Comparison of ENCODE assay signal across 22 cellular contexts in genomic region chr12:92463171-92463570, GRCh38.
"Had no signal": no experiment of that assay in that cellular context is flagged by ENCODE, and none has a peak within 500 bp of the region (broad histone marks: within the 10 kb centered on the region; RNA-seq: fewer than 3 reads in every experiment).

No MANE protein-coding gene starts in this region.

- H3K27ac ChIP-seq: esophagus muscularis mucosa, left ventricle myocardium inferior, neutrophil, right lobe of liver, vagina, WERI-Rb-1 had no signal

- DNase-seq: activated CD4-positive, alpha-beta T cell treated with anti-CD3 and anti-CD28 coated beads, Interleukin-2, amount 50 U/mL, for 48 hours; activated gamma-delta T cell; cerebellar nuclear complex; cortex of kidney; heart right ventricle; kidney glomerular epithelial cell; left ventricle myocardium inferior; mammary epithelial cell; mucosa of descending colon; naive thymus-derived CD4-positive, alpha-beta T cell; pancreas; right lobe of liver; small intestine; stimulated activated CD4-positive, alpha-beta T cell treated with anti-CD3 and anti-CD28 coated beads, Interleukin-4, amount 100 ng/mL, for 24 hours; stimulated activated naive CD4-positive, alpha-beta T cell treated with Interleukin-2 at 50 U/mL for 16 hours; trophoblast cell; WERI-Rb-1 had no signal

- H3K27me3 ChIP-seq: esophagus muscularis mucosa, heart right ventricle, neutrophil, pancreas, right lobe of liver, vagina had no signal

- H3K4me3 Mint-ChIP-seq: activated naive CD4-positive, alpha-beta T cell treated with anti-CD3 and anti-CD28 coated beads, Interleukin-2, amount 50 U/mL, for 24 hours; naive thymus-derived CD4-positive, alpha-beta T cell had no signal

- H3K9me3 ChIP-seq: esophagus muscularis mucosa, heart right ventricle, left ventricle myocardium inferior, mucosa of descending colon, neutrophil, pancreas, right lobe of liver, vagina had no signal

- FAIRE-seq: bronchial epithelial cell had no signal

- H3K27me3 Mint-ChIP-seq: activated naive CD4-positive, alpha-beta T cell treated with anti-CD3 and anti-CD28 coated beads, Interleukin-2, amount 50 U/mL, for 24 hours; naive thymus-derived CD4-positive, alpha-beta T cell had no signal

- H3K27ac Mint-ChIP-seq: activated naive CD4-positive, alpha-beta T cell treated with anti-CD3 and anti-CD28 coated beads, Interleukin-2, amount 50 U/mL, for 24 hours had no signal

- H3K4me1 ChIP-seq: right lobe of liver, vagina had no signal

- H3K4me3 ChIP-seq: esophagus muscularis mucosa, heart right ventricle, left ventricle myocardium inferior, mucosa of descending colon, pancreas, right lobe of liver, vagina had no signal

- ATAC-seq: heart right ventricle; mucosa of descending colon; naive thymus-derived CD4-positive, alpha-beta T cell; pancreas had no signal

- H3K36me3 ChIP-seq: esophagus muscularis mucosa, heart right ventricle, left ventricle myocardium inferior, neutrophil, pancreas, right lobe of liver, vagina, WERI-Rb-1 had no signal
